Comparison of ENCODE assay signal across 1 cellular context in the genomic region with DNA sequence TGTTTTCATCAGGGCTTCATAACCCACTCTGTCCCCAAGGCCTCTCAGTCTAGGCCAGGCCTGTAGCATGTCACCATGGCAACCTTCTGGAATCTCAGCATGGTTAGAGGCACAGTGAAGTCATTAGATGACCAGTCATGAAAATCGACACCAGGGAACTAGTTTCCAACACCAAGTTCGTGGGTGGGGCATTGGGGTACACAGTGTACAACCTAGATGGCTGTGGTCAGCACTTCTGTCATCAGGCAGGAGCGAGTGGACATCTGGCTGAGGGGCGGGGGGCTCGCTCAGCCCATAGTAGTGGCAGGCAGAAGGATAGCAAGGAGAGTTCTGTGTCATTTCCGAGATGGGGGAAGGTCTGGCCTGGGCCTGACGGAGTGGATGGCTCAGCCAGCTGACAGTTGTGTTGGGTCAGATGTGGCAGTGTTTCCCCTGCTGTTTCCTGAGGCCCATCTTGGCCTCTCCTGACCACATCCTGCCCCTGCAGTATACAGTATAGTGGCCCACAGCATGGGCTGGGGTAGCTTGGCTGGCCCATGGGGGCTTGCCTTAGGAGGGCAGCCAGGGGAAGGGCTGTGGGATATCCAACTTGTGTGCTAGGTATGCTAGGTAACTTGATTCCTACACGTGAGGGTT.
TF ChIP-seq lines count a peak whose summit lies in the region.

No MANE protein-coding gene starts in this region.

TF ChIP-seq in GM12878, 131 proteins besides CTCF, POLR2A, EP300 and RAD21 (continued from another document):
- TF ChIP-seq BCLAF1 (IDR thresholded peaks at IDR 0.05) (no peak), JUND (IDR thresholded peaks at IDR 0.05; ENCODE audit: low read depth, low read length) (no peak), JUNB (IDR thresholded peaks at IDR 0.05) (no peak), ZNF622 (IDR thresholded peaks at IDR 0.05) (no peak)
